In the genomic region with DNA sequence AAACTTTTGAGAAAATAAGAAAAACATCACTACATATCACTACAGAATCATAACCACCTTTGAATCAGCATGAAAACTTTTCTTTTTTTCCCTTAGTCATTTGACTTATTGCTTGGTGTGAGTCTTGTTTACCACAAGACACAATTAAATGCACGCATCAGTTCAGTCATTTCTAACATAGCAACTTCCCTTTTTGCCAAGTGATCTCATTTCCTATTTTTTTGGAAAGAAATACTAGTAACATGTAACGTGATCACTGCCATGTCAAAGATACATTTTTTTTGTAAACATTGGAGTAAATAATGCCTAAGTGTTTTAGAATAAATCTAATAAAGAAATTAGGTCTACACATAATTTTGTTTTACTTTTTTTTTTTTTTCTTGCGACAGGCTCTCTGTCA, we compare ENCODE assay signal across 7 cellular contexts. TPM values are rescaled to one million over a fixed set of nuclear protein-coding genes. Genes with fewer than 3 reads are reported as not detected.
DNase-seq lines count a peak whose midpoint lies in the region; ATAC-seq and TF ChIP-seq lines count a peak whose summit lies in the region.

No MANE protein-coding gene starts in this region.

- intact Hi-C loops in PC-3 (cut with micrococcal nuclease), result loop anchor here (10.0 kb wide), 1 partner anchor 370 kb away; no protein-coding TSS in a partner anchor
- intact Hi-C loops in head of caudate nucleus (cut with DNase I), result loop anchor here (10.0 kb wide), 1 partner anchor 400 kb away; no protein-coding TSS in a partner anchor
- intact Hi-C loops in prostate gland (cut with DNase I), result loop anchor here (10.0 kb wide), 1 partner anchor 120 kb away; the partner anchor contains the start of gene PF4V1

- peak; percentile 86 for DNase-seq in PC-3
- DNase-seq in renal cortical epithelial cell (ENCODE audit: low read depth), result peak; percentile 22
- DNase-seq in head of caudate nucleus, result no peak
- DNase-seq in prostate gland (ENCODE audit: low spot score), result no peak
- no peak for DNase-seq in GOT3 (lab: John Stamatoyannopoulos, UW)

- H3K9me3 ChIP-seq in PC-3 (ENCODE audit: low read length) (no peaks in the 10 kb centered on the region), prostate gland (no peaks in the 10 kb centered on the region)

- peaks cover 12% of the 10 kb centered on the region for H3F3A ChIP-seq in PC-3 (ENCODE audit: low read length, unreplicated experiment)

- peak overlapping the region; percentile 12; the same call in 1 of the 2 replicates for H3K4me2 ChIP-seq in PC-3 (ENCODE audit: low read length)

- H3K27me3 ChIP-seq in PC-3 (ENCODE audit: low read length) (no peaks in the 10 kb centered on the region), prostate gland (replicated peaks; ENCODE audit: insufficient read depth) (no peaks in the 10 kb centered on the region)

- BruUV-seq in PC-3 (replicated peaks; lab: Mats Ljungman, UMichigan), result TSS peak; percentile 69

- H3K27ac ChIP-seq in PC-3 (ENCODE audit: low read length) (peak overlapping the region; percentile 79), prostate gland (no peak overlapping the region)

- no peaks in the 10 kb centered on the region for H3K9me2 ChIP-seq in PC-3 (replicated peaks; ENCODE audit: low read length)

- H3K4me3 ChIP-seq in PC-3 (ENCODE audit: low read length), result no peak overlapping the region
- H3K4me3 ChIP-seq in prostate gland, result no peak overlapping the region

- POLR2A ChIA-PET in PC-3 (lab: Charles Lee; ENCODE audit: unreplicated experiment), result interaction anchor here (0.5 to 0.9 kb wide), 8 partner anchors 48 to 322 kb away, joined by 3 to 11 read pairs (median 4); partner anchors contain the start of gene CXCL6

- no peak for TF ChIP-seq POLR2A in prostate gland (IDR thresholded peaks at IDR 0.05)

- no peak overlapping the region for H2AFZ ChIP-seq in PC-3 (ENCODE audit: low read length)

- 70% methylated on average over 3 of the region's 3 CpGs for WGBS in prostate gland

- H3K4me1 ChIP-seq in PC-3 (ENCODE audit: insufficient read depth, low read length) (peaks cover 51% of the 10 kb centered on the region), prostate gland (replicated peaks) (no peaks in the 10 kb centered on the region)

- no peaks in the 10 kb centered on the region for H3K79me2 ChIP-seq in PC-3 (ENCODE audit: low read length)

- TF ChIP-seq CTCF in PC-3 (conservative IDR thresholded peaks at IDR 0.05; ENCODE audit: low read depth, low read length) (no peak), prostate gland (IDR thresholded peaks at IDR 0.05) (no peak)

- peak overlapping the region; percentile 46 for H3K9ac ChIP-seq in PC-3 (ENCODE audit: low read length)

- CTCF ChIA-PET in PC-3 (lab: Charles Lee), result no interaction called here

- H4K20me1 ChIP-seq in PC-3 (ENCODE audit: low read length), result no peaks in the 10 kb centered on the region

- H3K36me3 ChIP-seq in PC-3 (ENCODE audit: low read depth, low read length), result no peaks in the 10 kb centered on the region
- no peaks in the 10 kb centered on the region for H3K36me3 ChIP-seq in prostate gland

- peak; percentile 83 for ATAC-seq in GM19035 (IDR thresholded peaks at IDR 0.05; ENCODE audit: unreplicated experiment)
- peak; percentile 89 for ATAC-seq in HG02885 (IDR thresholded peaks at IDR 0.05; ENCODE audit: poor library complexity, unreplicated experiment)
- ATAC-seq in PC-3, result peak; percentile 56

RNA-seq across cellular contexts. Expression of gene CXCL8, which starts 5.1 kb away (rescaled TPM):
- total RNA-seq in PC-3 (2014; rRNA removed) (360 and 477 TPM in 2 replicates), renal cortical epithelial cell (110 and 1,468 TPM in 2 replicates), prostate gland (10 to 100 TPM in 1 of 2 donors, not detected in 1; 15.2 TPM)

Comparison
In these comparisons a context has a peak if more than half of its experiments do, and no peak if none do; other contexts are left out.
1. DNase-seq: peak in PC-3 (single experiment) and renal cortical epithelial cell (single experiment); none in head of caudate nucleus (0 of 42), prostate gland (single experiment) and GOT3 (single experiment).
2. Peak in every context shown above with its lines, with median percentiles within 50 percentile points of each other: ATAC-seq.